1 cellular context compared by ENCODE assay signal in genomic region chr7:100081535-100082102, GRCh38.
TF ChIP-seq lines count a peak whose summit lies in the region.

TSS of gene ZNF3 (minus strand) at chr7:100081723. CDS start at chr7:100077357, 4,366 bp downstream.

TF ChIP-seq in K562, 482 proteins besides CTCF, POLR2A, EP300 and RAD21 (continued from another document and continues in another):
- TF ChIP-seq, protein P1, sequence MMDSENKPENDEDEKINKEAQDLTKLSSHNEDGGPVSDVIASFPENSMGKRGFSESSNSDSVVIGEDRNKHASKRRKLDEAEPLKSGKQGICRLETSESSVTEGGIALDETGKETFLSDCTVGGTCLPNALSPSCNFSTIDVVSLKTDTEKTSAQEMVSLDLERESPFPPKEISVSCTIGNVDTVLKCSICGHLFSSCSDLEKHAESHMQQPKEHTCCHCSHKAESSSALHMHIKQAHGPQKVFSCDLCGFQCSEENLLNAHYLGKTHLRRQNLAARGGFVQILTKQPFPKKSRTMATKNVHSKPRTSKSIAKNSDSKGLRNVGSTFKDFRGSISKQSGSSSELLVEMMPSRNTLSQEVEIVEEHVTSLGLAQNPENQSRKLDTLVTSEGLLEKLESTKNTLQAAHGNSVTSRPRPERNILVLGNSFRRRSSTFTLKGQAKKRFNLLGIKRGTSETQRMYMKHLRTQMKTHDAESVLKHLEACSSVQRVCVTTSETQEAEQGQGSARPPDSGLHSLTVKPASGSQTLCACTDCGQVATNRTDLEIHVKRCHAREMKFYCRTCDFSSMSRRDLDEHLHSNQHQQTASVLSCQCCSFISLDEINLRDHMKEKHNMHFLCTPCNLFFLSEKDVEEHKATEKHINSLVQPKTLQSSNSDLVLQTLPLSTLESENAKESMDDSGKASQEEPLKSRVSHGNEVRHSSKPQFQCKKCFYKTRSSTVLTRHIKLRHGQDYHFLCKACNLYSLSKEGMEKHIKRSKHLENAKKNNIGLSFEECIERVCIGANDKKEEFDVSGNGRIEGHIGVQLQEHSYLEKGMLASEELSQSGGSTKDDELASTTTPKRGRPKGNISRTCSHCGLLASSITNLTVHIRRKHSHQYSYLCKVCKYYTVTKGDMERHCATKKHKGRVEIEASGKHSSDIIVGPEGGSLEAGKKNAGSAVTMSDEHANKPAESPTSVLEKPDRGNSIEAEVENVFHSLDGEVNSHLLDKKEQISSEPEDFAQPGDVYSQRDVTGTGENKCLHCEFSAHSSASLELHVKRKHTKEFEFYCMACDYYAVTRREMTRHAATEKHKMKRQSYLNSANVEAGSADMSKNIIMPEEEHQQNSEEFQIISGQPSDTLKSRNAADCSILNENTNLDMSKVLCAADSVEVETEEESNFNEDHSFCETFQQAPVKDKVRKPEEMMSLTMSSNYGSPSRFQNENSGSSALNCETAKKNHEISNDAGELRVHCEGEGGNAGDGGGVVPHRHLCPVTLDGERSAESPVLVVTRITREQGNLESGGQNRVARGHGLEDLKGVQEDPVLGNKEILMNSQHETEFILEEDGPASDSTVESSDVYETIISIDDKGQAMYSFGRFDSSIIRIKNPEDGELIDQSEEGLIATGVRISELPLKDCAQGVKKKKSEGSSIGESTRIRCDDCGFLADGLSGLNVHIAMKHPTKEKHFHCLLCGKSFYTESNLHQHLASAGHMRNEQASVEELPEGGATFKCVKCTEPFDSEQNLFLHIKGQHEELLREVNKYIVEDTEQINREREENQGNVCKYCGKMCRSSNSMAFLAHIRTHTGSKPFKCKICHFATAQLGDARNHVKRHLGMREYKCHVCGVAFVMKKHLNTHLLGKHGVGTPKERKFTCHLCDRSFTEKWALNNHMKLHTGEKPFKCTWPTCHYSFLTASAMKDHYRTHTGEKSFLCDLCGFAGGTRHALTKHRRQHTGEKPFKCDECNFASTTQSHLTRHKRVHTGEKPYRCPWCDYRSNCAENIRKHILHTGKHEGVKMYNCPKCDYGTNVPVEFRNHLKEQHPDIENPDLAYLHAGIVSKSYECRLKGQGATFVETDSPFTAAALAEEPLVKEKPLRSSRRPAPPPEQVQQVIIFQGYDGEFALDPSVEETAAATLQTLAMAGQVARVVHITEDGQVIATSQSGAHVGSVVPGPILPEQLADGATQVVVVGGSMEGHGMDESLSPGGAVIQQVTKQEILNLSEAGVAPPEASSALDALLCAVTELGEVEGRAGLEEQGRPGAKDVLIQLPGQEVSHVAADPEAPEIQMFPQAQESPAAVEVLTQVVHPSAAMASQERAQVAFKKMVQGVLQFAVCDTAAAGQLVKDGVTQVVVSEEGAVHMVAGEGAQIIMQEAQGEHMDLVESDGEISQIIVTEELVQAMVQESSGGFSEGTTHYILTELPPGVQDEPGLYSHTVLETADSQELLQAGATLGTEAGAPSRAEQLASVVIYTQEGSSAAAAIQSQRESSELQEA (IDR thresholded peaks at IDR 0.05; ENCODE audit: low read depth), result no peak
- TF ChIP-seq RCOR1 (IDR thresholded peaks at IDR 0.05; ENCODE audit: borderline replicate concordance in 1 of 2, low read depth in 2 of 2, low read length in 2 of 2) (peak; percentile 76 to 92; a peak in 3 of 4 replicates), TCF7L2 (IDR thresholded peaks at IDR 0.05; ENCODE audit: low read depth, low read length) (no peak), NR2C1 (IDR thresholded peaks at IDR 0.05) (peak; percentile 100), NR2C1 (tag; IDR thresholded peaks at IDR 0.05) (peak; percentile 100), GTF2B (IDR thresholded peaks at IDR 0.05; ENCODE audit: extremely low read depth, insufficient read length) (no peak), NKRF (IDR thresholded peaks at IDR 0.05; ENCODE audit: borderline replicate concordance) (peak; percentile 90), ESRRA (IDR thresholded peaks at IDR 0.05; ENCODE audit: borderline replicate concordance, low read depth) (peak; percentile 91; the same call in 1 of the 2 replicates), MEF2A (IDR thresholded peaks at IDR 0.05; ENCODE audit: control insufficient read depth, low read depth, low read length) (0 out of 2 replicates have a peak, but pooled peaks have one; percentile 58), SETDB1 (IDR thresholded peaks at IDR 0.05; ENCODE audit: low read length) (peak; percentile 72), MEIS2 (IDR thresholded peaks at IDR 0.05; ENCODE audit: partially characterized antibody) (peak; percentile 72), SPI1 (IDR thresholded peaks at IDR 0.05; ENCODE audit: borderline replicate concordance, low read depth, low read length) (peak; percentile 64), ZBTB43 (CRISPR knock-in tag; IDR thresholded peaks at IDR 0.05) (no peak), PML (IDR thresholded peaks at IDR 0.05; ENCODE audit: low read length) (peak; percentile 74), HOXB6 (CRISPR knock-in tag; IDR thresholded peaks at IDR 0.05; ENCODE audit: borderline replicate concordance) (no peak), CSDE1 (IDR thresholded peaks at IDR 0.05) (no peak; a peak in 1 of 4 replicates), MBD2 (IDR thresholded peaks at IDR 0.05; ENCODE audit: borderline replicate concordance, low read depth) (peak; percentile 63; the same call in 1 of the 2 replicates), LARP7 (IDR thresholded peaks at IDR 0.05) (0 out of 2 replicates have a peak, but pooled peaks have one; percentile 39), RNF2 (IDR thresholded peaks at IDR 0.05) (peak; percentile 96), TAL1 (IDR thresholded peaks at IDR 0.05) (no peak), ZNF589 (CRISPR knock-in tag; IDR thresholded peaks at IDR 0.05; ENCODE audit: low read depth) (peak; percentile 26), FOXK2 (conservative IDR thresholded peaks at IDR 0.05 in 1 of 2, IDR thresholded peaks at IDR 0.05 in 1 of 2; ENCODE audit: low read depth in 2 of 2) (peak; percentile 75 to 78; a peak in 3 of 4 replicates), CBFA2T3 (IDR thresholded peaks at IDR 0.05) (no peak; the same call in 1 of the 2 replicates), SRSF7 (optimal IDR thresholded peaks at IDR 0.05; ENCODE audit: low read depth, low read length) (no peak), PRMT5 (CRISPR knock-in tag; IDR thresholded peaks at IDR 0.05) (0 out of 2 replicates have a peak, but pooled peaks have one; percentile 27), NCOA6 (IDR thresholded peaks at IDR 0.05) (no peak), NUFIP1 (IDR thresholded peaks at IDR 0.05; ENCODE audit: partially characterized antibody) (no peak), C11orf30 (IDR thresholded peaks at IDR 0.05; ENCODE audit: low read depth) (peak; percentile 100), NR2F6 (CRISPR knock-in tag; IDR thresholded peaks at IDR 0.05) (no peak), PHF20 (IDR thresholded peaks at IDR 0.05; ENCODE audit: partially characterized antibody) (peak; percentile 98), TEAD2 (tag; IDR thresholded peaks at IDR 0.05) (no peak), CBX5 (IDR thresholded peaks at IDR 0.05; ENCODE audit: borderline replicate concordance, low read depth) (0 out of 2 replicates have a peak, but pooled peaks have one; percentile 75)
- TF ChIP-seq, protein P2, sequence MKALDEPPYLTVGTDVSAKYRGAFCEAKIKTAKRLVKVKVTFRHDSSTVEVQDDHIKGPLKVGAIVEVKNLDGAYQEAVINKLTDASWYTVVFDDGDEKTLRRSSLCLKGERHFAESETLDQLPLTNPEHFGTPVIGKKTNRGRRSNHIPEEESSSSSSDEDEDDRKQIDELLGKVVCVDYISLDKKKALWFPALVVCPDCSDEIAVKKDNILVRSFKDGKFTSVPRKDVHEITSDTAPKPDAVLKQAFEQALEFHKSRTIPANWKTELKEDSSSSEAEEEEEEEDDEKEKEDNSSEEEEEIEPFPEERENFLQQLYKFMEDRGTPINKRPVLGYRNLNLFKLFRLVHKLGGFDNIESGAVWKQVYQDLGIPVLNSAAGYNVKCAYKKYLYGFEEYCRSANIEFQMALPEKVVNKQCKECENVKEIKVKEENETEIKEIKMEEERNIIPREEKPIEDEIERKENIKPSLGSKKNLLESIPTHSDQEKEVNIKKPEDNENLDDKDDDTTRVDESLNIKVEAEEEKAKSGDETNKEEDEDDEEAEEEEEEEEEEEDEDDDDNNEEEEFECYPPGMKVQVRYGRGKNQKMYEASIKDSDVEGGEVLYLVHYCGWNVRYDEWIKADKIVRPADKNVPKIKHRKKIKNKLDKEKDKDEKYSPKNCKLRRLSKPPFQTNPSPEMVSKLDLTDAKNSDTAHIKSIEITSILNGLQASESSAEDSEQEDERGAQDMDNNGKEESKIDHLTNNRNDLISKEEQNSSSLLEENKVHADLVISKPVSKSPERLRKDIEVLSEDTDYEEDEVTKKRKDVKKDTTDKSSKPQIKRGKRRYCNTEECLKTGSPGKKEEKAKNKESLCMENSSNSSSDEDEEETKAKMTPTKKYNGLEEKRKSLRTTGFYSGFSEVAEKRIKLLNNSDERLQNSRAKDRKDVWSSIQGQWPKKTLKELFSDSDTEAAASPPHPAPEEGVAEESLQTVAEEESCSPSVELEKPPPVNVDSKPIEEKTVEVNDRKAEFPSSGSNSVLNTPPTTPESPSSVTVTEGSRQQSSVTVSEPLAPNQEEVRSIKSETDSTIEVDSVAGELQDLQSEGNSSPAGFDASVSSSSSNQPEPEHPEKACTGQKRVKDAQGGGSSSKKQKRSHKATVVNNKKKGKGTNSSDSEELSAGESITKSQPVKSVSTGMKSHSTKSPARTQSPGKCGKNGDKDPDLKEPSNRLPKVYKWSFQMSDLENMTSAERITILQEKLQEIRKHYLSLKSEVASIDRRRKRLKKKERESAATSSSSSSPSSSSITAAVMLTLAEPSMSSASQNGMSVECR (CRISPR knock-in tag; IDR thresholded peaks at IDR 0.05), result peak; percentile 94
- TF ChIP-seq, protein P3, sequence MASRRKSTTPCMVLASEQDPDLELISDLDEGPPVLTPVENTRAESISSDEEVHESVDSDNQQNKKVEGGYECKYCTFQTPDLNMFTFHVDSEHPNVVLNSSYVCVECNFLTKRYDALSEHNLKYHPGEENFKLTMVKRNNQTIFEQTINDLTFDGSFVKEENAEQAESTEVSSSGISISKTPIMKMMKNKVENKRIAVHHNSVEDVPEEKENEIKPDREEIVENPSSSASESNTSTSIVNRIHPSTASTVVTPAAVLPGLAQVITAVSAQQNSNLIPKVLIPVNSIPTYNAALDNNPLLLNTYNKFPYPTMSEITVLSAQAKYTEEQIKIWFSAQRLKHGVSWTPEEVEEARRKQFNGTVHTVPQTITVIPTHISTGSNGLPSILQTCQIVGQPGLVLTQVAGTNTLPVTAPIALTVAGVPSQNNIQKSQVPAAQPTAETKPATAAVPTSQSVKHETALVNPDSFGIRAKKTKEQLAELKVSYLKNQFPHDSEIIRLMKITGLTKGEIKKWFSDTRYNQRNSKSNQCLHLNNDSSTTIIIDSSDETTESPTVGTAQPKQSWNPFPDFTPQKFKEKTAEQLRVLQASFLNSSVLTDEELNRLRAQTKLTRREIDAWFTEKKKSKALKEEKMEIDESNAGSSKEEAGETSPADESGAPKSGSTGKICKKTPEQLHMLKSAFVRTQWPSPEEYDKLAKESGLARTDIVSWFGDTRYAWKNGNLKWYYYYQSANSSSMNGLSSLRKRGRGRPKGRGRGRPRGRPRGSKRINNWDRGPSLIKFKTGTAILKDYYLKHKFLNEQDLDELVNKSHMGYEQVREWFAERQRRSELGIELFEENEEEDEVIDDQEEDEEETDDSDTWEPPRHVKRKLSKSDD (conservative IDR thresholded peaks at IDR 0.05; ENCODE audit: low read length), result no peak
- TF ChIP-seq, protein P4, sequence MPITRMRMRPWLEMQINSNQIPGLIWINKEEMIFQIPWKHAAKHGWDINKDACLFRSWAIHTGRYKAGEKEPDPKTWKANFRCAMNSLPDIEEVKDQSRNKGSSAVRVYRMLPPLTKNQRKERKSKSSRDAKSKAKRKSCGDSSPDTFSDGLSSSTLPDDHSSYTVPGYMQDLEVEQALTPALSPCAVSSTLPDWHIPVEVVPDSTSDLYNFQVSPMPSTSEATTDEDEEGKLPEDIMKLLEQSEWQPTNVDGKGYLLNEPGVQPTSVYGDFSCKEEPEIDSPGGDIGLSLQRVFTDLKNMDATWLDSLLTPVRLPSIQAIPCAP (CRISPR knock-in tag; IDR thresholded peaks at IDR 0.05; ENCODE audit: borderline replicate concordance), result no peak
- TF ChIP-seq, protein P5, sequence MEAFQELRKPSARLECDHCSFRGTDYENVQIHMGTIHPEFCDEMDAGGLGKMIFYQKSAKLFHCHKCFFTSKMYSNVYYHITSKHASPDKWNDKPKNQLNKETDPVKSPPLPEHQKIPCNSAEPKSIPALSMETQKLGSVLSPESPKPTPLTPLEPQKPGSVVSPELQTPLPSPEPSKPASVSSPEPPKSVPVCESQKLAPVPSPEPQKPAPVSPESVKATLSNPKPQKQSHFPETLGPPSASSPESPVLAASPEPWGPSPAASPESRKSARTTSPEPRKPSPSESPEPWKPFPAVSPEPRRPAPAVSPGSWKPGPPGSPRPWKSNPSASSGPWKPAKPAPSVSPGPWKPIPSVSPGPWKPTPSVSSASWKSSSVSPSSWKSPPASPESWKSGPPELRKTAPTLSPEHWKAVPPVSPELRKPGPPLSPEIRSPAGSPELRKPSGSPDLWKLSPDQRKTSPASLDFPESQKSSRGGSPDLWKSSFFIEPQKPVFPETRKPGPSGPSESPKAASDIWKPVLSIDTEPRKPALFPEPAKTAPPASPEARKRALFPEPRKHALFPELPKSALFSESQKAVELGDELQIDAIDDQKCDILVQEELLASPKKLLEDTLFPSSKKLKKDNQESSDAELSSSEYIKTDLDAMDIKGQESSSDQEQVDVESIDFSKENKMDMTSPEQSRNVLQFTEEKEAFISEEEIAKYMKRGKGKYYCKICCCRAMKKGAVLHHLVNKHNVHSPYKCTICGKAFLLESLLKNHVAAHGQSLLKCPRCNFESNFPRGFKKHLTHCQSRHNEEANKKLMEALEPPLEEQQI (IDR thresholded peaks at IDR 0.05), result no peak
